ENCODE assay signal across 20 cellular contexts in genomic region chr5:1066676-1067075, GRCh38. TPM values are rescaled to one million over a fixed set of nuclear protein-coding genes. Genes with fewer than 3 reads are reported as not detected.
DNase-seq lines count a peak whose midpoint lies in the region; ATAC-seq and TF ChIP-seq lines count a peak whose summit lies in the region.
"Had no signal": no experiment of that assay in that cellular context is flagged by ENCODE, and none has a peak within 500 bp of the region (broad histone marks: within the 10 kb centered on the region; RNA-seq: fewer than 3 reads in every experiment).

No MANE protein-coding gene starts in this region.

- H3K4me3 ChIP-seq in left ventricle myocardium inferior (no peak overlapping the region), Panc1 (ENCODE audit: low read depth in 2 of 2, low read length in 2 of 2) (no peak overlapping the region)
- no peak overlapping the region for H3K4me3 ChIP-seq in CD8-positive, alpha-beta memory T cell (ENCODE audit: low read length)
- H3K4me3 ChIP-seq: HAP-1, SJSA1 had no signal

- H3K27ac ChIP-seq in left ventricle myocardium inferior (replicated peaks) (peak overlapping the region; percentile 48), Panc1 (ENCODE audit: low read length) (peak overlapping the region; percentile 17; the same call in 1 of the 2 replicates)
- H3K27ac ChIP-seq in CD8-positive, alpha-beta memory T cell (ENCODE audit: low read depth, low read length): peak overlapping the region; percentile 16
- H3K27ac ChIP-seq: HL-60, SJSA1 had no signal

- peaks cover 0 to 5% (median 0%) of the 10 kb centered on the region in 3 donors for H3K36me3 Mint-ChIP-seq in CD8-positive, alpha-beta memory T cell
- peaks cover 2% of the 10 kb centered on the region for H3K36me3 Mint-ChIP-seq in mesothelial cell of epicardium

- DNase-seq in left ventricle myocardium inferior (no peak), left cardiac atrium (no peak), Panc1 (ENCODE audit: low read depth, low spot score) (no peak), mesothelial cell of epicardium (ENCODE audit: low spot score in 2 of 2, unreplicated experiment in 2 of 2) (no peak), CD1c-positive myeloid dendritic cell (ENCODE audit: extremely low spot score) (no peak)
- DNase-seq in CD8-positive, alpha-beta memory T cell: no peak
- DNase-seq: ACHN, C1 segment of cervical spinal cord, DMS 273 treated with DMSO at 0.1 percent for 48 hours, DMS79 treated with DMSO at 0.1 percent for 48 hours, KG1, NCI-H1092 treated with DMSO at 0.1 percent for 48 hours, NCI-H1436 treated with DMSO at 0.1 percent for 48 hours, NCI-H1930, NCI-H2227 treated with DMSO at 0.1 percent for 48 hours, NCI-H510A had no signal

- H3K4me1 ChIP-seq in left ventricle myocardium inferior: peaks cover 24% of the 10 kb centered on the region
- no peaks in the 10 kb centered on the region for H3K4me1 ChIP-seq in CD8-positive, alpha-beta memory T cell (ENCODE audit: insufficient read depth, low read length)
- no peaks in the 10 kb centered on the region for H3K4me1 ChIP-seq in Panc1 (ENCODE audit: control insufficient read depth, insufficient read depth, low read length)
- H3K4me1 ChIP-seq: HAP-1, SJSA1 had no signal

- H3K27me3 ChIP-seq in left ventricle myocardium inferior (ENCODE audit: low read depth): no peaks in the 10 kb centered on the region
- no peaks in the 10 kb centered on the region for H3K27me3 ChIP-seq in CD8-positive, alpha-beta memory T cell (ENCODE audit: insufficient read depth, low read length, poor library complexity, severe bottlenecking)
- no peaks in the 10 kb centered on the region for H3K27me3 ChIP-seq in Panc1 (ENCODE audit: control insufficient read depth, insufficient read depth, low read length)
- H3K27me3 ChIP-seq: SJSA1 had no signal

- intact Hi-C loops in left ventricle myocardium inferior (cut with micrococcal nuclease) (no loop called here), left cardiac atrium (cut with DNase I) (no loop called here), Panc1 (cut with micrococcal nuclease; ENCODE audit: unreplicated experiment) (no loop called here)

- ATAC-seq in left cardiac atrium (no peak), Panc1 (0 out of 2 replicates have a peak, but pooled peaks have one; percentile 3), HG02973 (IDR thresholded peaks at IDR 0.05; ENCODE audit: unreplicated experiment) (no peak)

- in situ Hi-C loops in Panc1 (cut with HindIII; ENCODE audit: low pct_unique_long_range_greater_than_20kb, low sequenced_read_pairs): no loop called here

- POLR2A ChIA-PET in CD8-positive, alpha-beta memory T cell (lab: Charles Lee): no interaction called here
- POLR2A ChIA-PET in Panc1 (lab: Charles Lee): interaction anchor here (0.5 kb wide), 1 partner anchor 39 kb away, joined by 10 read pairs; no protein-coding TSS in a partner anchor

- H3K9me3 ChIP-seq in left ventricle myocardium inferior (replicated peaks) (no peaks in the 10 kb centered on the region), Panc1 (ENCODE audit: control insufficient read depth, insufficient read depth, low read depth, low read length) (no peaks in the 10 kb centered on the region)
- H3K9me3 ChIP-seq in CD8-positive, alpha-beta memory T cell (ENCODE audit: low read length): no peaks in the 10 kb centered on the region
- H3K9me3 ChIP-seq: HAP-1 had no signal

- BruUV-seq in Panc1 (replicated peaks; lab: Mats Ljungman, UMichigan): no TSS peak

- CTCF ChIA-PET in CD8-positive, alpha-beta memory T cell (lab: Charles Lee): no interaction called here
- CTCF ChIA-PET in Panc1 (lab: Charles Lee): no interaction called here

- H3K36me3 ChIP-seq in left ventricle myocardium inferior (peaks cover 70% of the 10 kb centered on the region), Panc1 (ENCODE audit: control insufficient read depth, insufficient read depth, low read length) (peaks cover 4% of the 10 kb centered on the region)
- H3K36me3 ChIP-seq in CD8-positive, alpha-beta memory T cell (ENCODE audit: insufficient read depth, low read length): no peaks in the 10 kb centered on the region
- H3K36me3 ChIP-seq: HAP-1 had no signal

- H3K27ac Mint-ChIP-seq in CD8-positive, alpha-beta memory T cell: no peak overlapping the region
- peak overlapping the region; percentile 27 for H3K27ac Mint-ChIP-seq in mesothelial cell of epicardium

- H3K9me3 Mint-ChIP-seq in CD8-positive, alpha-beta memory T cell: no peaks in the 10 kb centered on the region
- no peaks in the 10 kb centered on the region for H3K9me3 Mint-ChIP-seq in mesothelial cell of epicardium

- no peak overlapping the region for H3K4me3 Mint-ChIP-seq in CD8-positive, alpha-beta memory T cell
- H3K4me3 Mint-ChIP-seq in mesothelial cell of epicardium: no peak overlapping the region

- no peak for TF ChIP-seq CTCF in left ventricle myocardium inferior (IDR thresholded peaks at IDR 0.05; ENCODE audit: borderline replicate concordance)
- TF ChIP-seq CTCF in Panc1 (IDR thresholded peaks at IDR 0.05): no peak
- TF ChIP-seq CTCF in mesothelial cell of epicardium (IDR thresholded peaks at IDR 0.05; ENCODE audit: unreplicated experiment): no peak

- no peaks in the 10 kb centered on the region for H3K27me3 Mint-ChIP-seq in CD8-positive, alpha-beta memory T cell
- no peaks in the 10 kb centered on the region for H3K27me3 Mint-ChIP-seq in mesothelial cell of epicardium (ENCODE audit: low read depth)

- no peaks in the 10 kb centered on the region for H3K4me1 Mint-ChIP-seq in CD8-positive, alpha-beta memory T cell
- no peaks in the 10 kb centered on the region for H3K4me1 Mint-ChIP-seq in mesothelial cell of epicardium

RNA-seq across cellular contexts. Expression of gene SLC12A7, which starts 45.2 kb away (rescaled TPM):
- total RNA-seq in left ventricle myocardium inferior: 140 TPM
- total RNA-seq in left cardiac atrium: 10 to 100 TPM; 53.7 to 54.1 TPM
- total RNA-seq in CD8-positive, alpha-beta memory T cell: 1 to 10 TPM; 4.9 to 6.6 TPM
- 20.0 TPM for polyA plus RNA-seq in CD8-positive, alpha-beta memory T cell
- 297 TPM for total RNA-seq in Panc1 (2021; ENCODE audit: unreplicated experiment)
- polyA plus RNA-seq in Panc1 (2012; ENCODE audit: insufficient read length): 468 TPM
- 33.5 to 34.9 TPM (median 33.6 TPM) in 3 replicates for total RNA-seq in mesothelial cell of epicardium

RNA-seq across cellular contexts. Expression of gene NKD2, which starts 58.1 kb away (rescaled TPM):
- total RNA-seq in left ventricle myocardium inferior: 3.7 TPM
- 10 to 100 TPM in 1 of 2 donors, 1 to 10 TPM in 1; 4.4 to 10.4 TPM for total RNA-seq in left cardiac atrium
- under 1 TPM; 0.20 to 0.48 TPM for total RNA-seq in CD8-positive, alpha-beta memory T cell
- not detected for polyA plus RNA-seq in CD8-positive, alpha-beta memory T cell
- total RNA-seq in Panc1 (2021; ENCODE audit: unreplicated experiment): 12.3 TPM
- polyA plus RNA-seq in Panc1 (2012; ENCODE audit: insufficient read length): 28.7 TPM
- 52.8 to 65.1 TPM (median 63.4 TPM) in 3 replicates for total RNA-seq in mesothelial cell of epicardium
